9 cellular contexts compared by ENCODE assay signal in genomic region chr1:48236716-48237470, GRCh38. TPM values are rescaled to one million over a fixed set of nuclear protein-coding genes. Genes with fewer than 3 reads are reported as not detected.
DNase-seq lines count a peak whose midpoint lies in the region; ATAC-seq and TF ChIP-seq lines count a peak whose summit lies in the region.
"Had no signal": no experiment of that assay in that cellular context is flagged by ENCODE, and none has a peak within 500 bp of the region (broad histone marks: within the 10 kb centered on the region; RNA-seq: fewer than 3 reads in every experiment).

No MANE protein-coding gene starts in this region.

- H3K4me1 ChIP-seq in adrenal gland (replicated peaks in 1 of 2), result no peaks in the 10 kb centered on the region
- H3K4me1 ChIP-seq in stomach, result no peaks in the 10 kb centered on the region

- H3K9me3 ChIP-seq in adrenal gland (replicated peaks in 1 of 3), result no peaks in the 10 kb centered on the region
- H3K9me3 ChIP-seq in stomach, result no peaks in the 10 kb centered on the region

- no peak for TF ChIP-seq EP300 in stomach (IDR thresholded peaks at IDR 0.05)

- H3K4me3 ChIP-seq in LNCaP clone FGC (ENCODE audit: low read depth, low read length) (no peak overlapping the region), adrenal gland (no peak overlapping the region), stomach (no peak overlapping the region)

- peak; percentile 62 for ATAC-seq in GM19467 (IDR thresholded peaks at IDR 0.05; ENCODE audit: unreplicated experiment)
- ATAC-seq in HG03095 (IDR thresholded peaks at IDR 0.05; ENCODE audit: unreplicated experiment), result no peak

- H3K36me3 ChIP-seq in adrenal gland (replicated peaks in 1 of 2), result no peaks in the 10 kb centered on the region
- H3K36me3 ChIP-seq in stomach, result no peaks in the 10 kb centered on the region

- intact Hi-C loops in adrenal gland (cut with DNase I) (no loop called here), stomach (cut with DNase I; ENCODE audit: low total_unique reads) (no loop called here)

- H3K27ac ChIP-seq in adrenal gland, result no peak overlapping the region
- no peak overlapping the region for H3K27ac ChIP-seq in stomach
- H3K27ac ChIP-seq in substantia nigra (ENCODE audit: low read depth, low read length, poor library complexity, severe bottlenecking), result no peak overlapping the region

- DNase-seq in DMS79 (lab: John Stamatoyannopoulos, UW) (peak; percentile 18), LNCaP clone FGC (ENCODE audit: low read depth) (peak; percentile 40), adrenal gland (no peak), hepatic stellate cell (ENCODE audit: low spot score) (peak; percentile 42), stomach (no peak), substantia nigra (lab: John Stamatoyannopoulos, UW) (no peak)

- H3K27me3 ChIP-seq in adrenal gland, result no peaks in the 10 kb centered on the region
- no peaks in the 10 kb centered on the region for H3K27me3 ChIP-seq in stomach

- TF ChIP-seq CTCF in LNCaP clone FGC (IDR thresholded peaks at IDR 0.05; ENCODE audit: control insufficient read depth, extremely low read depth, insufficient read depth) (peak; percentile 80), adrenal gland (IDR thresholded peaks at IDR 0.05) (peak; percentile 42 to 81 (median 69)), stomach (IDR thresholded peaks at IDR 0.05) (peak in 5 of 7 experiments; percentile 41 to 86 (median 56))

- TF ChIP-seq POLR2A in adrenal gland (IDR thresholded peaks at IDR 0.05) (no peak), stomach (IDR thresholded peaks at IDR 0.05) (no peak)

- 61 to 81% (median 68%) methylated on average over 4 of the region's 4 CpGs for WGBS in adrenal gland, 4 donors
- 82 to 93% (median 86%) methylated on average over 4 of the region's 4 CpGs for WGBS in stomach, 5 donors

RNA-seq across cellular contexts. Expression of gene SLC5A9, which starts 14.4 kb away (rescaled TPM):
- total RNA-seq in adrenal gland (under 1 TPM in 5 of 8 donors, not detected in 3; 0.11 to 0.83 (median 0.22) TPM), stomach (1 to 10 TPM in 2 of 5 donors, not detected in 3; 1.7 to 1.8 TPM)
- polyA plus RNA-seq in adrenal gland (under 1 TPM; 0.22 to 0.56 (median 0.34) TPM), stomach (under 1 TPM; 0.28 to 0.92 (median 0.37) TPM)
- total RNA-seq: T-helper 2 cell treated with Interferon-gamma antibody and Interleukin-4, amounts not matched to agents 100 ng/mL and 5 ng/mL, for 36 hours had no signal

Comparison
In these comparisons a context has a peak if more than half of its experiments do, and no peak if none do; other contexts are left out.
1. DNase-seq: peak in DMS79 (single experiment), LNCaP clone FGC (single experiment) and hepatic stellate cell (single experiment); none in adrenal gland (0 of 7), stomach (single experiment) and substantia nigra (0 of 49).
2. Peak in every context shown above with its lines, with median percentiles within 50 percentile points of each other: CTCF ChIP-seq.